Comparison of ENCODE assay signal across 28 cellular contexts in genomic region chr20:19787366-19787765, GRCh38. TPM values are rescaled to one million over a fixed set of nuclear protein-coding genes. Genes with fewer than 3 reads are reported as not detected.
"Had no signal": no experiment of that assay in that cellular context is flagged by ENCODE, and none has a peak within 500 bp of the region (broad histone marks: within the 10 kb centered on the region; RNA-seq: fewer than 3 reads in every experiment).

No MANE protein-coding gene starts in this region.

- H3K27ac ChIP-seq: hepatocyte, uterus, WERI-Rb-1 had no signal

- H3K36me3 ChIP-seq: esophagus muscularis mucosa, uterus, WERI-Rb-1 had no signal

- H3K9me3 Mint-ChIP-seq: dendritic cell treated with granulocyte-macrophage colony-stimulating factor and Interleukin-4, amounts not matched to agents 40 ng/mL and 50 ng/mL, for 4 days; natural killer cell treated with Interleukin-12 subunit alpha and Interleukin-12 subunit beta and Interleukin-15 and Interleukin-18, amount 100 ng/mL, for 72 hours; stimulated activated naive CD8-positive, alpha-beta T cell treated with anti-CD3 and anti-CD28 coated beads, Interleukin-15, Interleukin-2, amounts not matched to agents 100 ng/mL and 50 ng/mL, for 24 hours had no signal

- H3K4me3 ChIP-seq: esophagus muscularis mucosa, hepatocyte, skin epidermis, uterus had no signal

- H3K4me1 Mint-ChIP-seq: stimulated activated effector memory CD8-positive, alpha-beta T cell treated with anti-CD3 and anti-CD28 coated beads, Interleukin-12 subunit alpha, Interleukin-12 subunit beta, amount 100 ng/mL, for 72 hours had no signal

- H2AFZ ChIP-seq: hepatocyte had no signal

- H3K36me3 Mint-ChIP-seq: activated naive CD8-positive, alpha-beta T cell; natural killer cell treated with Interleukin-12 subunit alpha and Interleukin-12 subunit beta and Interleukin-15 and Interleukin-18, amount 100 ng/mL, for 72 hours; stimulated activated effector memory CD8-positive, alpha-beta T cell treated with anti-CD3 and anti-CD28 coated beads, Interleukin-12 subunit alpha, Interleukin-12 subunit beta, amount 100 ng/mL, for 72 hours had no signal

- H3K4me3 Mint-ChIP-seq: activated naive CD8-positive, alpha-beta T cell; brain; dendritic cell treated with granulocyte-macrophage colony-stimulating factor and Interleukin-4, amounts not matched to agents 40 ng/mL and 50 ng/mL, for 4 days; natural killer cell treated with Interleukin-12 subunit alpha and Interleukin-12 subunit beta and Interleukin-15 and Interleukin-18, amount 100 ng/mL, for 72 hours; stimulated activated effector memory CD8-positive, alpha-beta T cell treated with anti-CD3 and anti-CD28 coated beads, Interleukin-12 subunit alpha, Interleukin-12 subunit beta, amount 100 ng/mL, for 72 hours; stimulated activated naive CD8-positive, alpha-beta T cell treated with anti-CD3 and anti-CD28 coated beads, Interleukin-15, Interleukin-2, amounts not matched to agents 100 ng/mL and 50 ng/mL, for 24 hours; type B pancreatic cell had no signal

- DNase-seq: activated CD4-positive, alpha-beta T cell treated with anti-CD3 and anti-CD28 coated beads for 48 hours; activated CD4-positive, alpha-beta T cell treated with anti-CD3 and anti-CD28 coated beads, Interleukin-2, amount 50 U/mL, for 48 hours; activated CD8-positive, alpha-beta memory T cell treated with anti-CD3 and anti-CD28 coated beads for 24 hours; activated effector memory CD4-positive, alpha-beta T cell treated with Interleukin-2 at 50 U/mL for 16 hours; activated naive CD4-positive, alpha-beta T cell treated with Interleukin-2 at 50 U/mL for 16 hours; aorta; central memory CD4-positive, alpha-beta T cell; foreskin melanocyte; islet precursor cell; mesendoderm; stimulated activated CD4-positive, alpha-beta T cell treated with anti-CD3 and anti-CD28 coated beads, Interleukin-12 subunit alpha, Interleukin-12 subunit beta, amount 100 ng/mL, for 4 hours; stimulated activated CD4-positive, alpha-beta T cell treated with anti-CD3 and anti-CD28 coated beads, Interleukin-4, amount 100 ng/mL, for 24 hours; substantia nigra; uterus; WERI-Rb-1 had no signal

- H3K27me3 Mint-ChIP-seq: brain; dendritic cell treated with granulocyte-macrophage colony-stimulating factor and Interleukin-4, amounts not matched to agents 40 ng/mL and 50 ng/mL, for 4 days; type B pancreatic cell had no signal

- H3K4me2 ChIP-seq: hepatocyte had no signal

- ATAC-seq: activated CD4-positive, CD25-positive, alpha-beta regulatory T cell treated with anti-CD3 and anti-CD28 coated beads, Interleukin-2, amount 50 U/mL, for 24 hours; natural killer cell treated with Interleukin-12 subunit alpha and Interleukin-12 subunit beta and Interleukin-15 and Interleukin-18, amount 100 ng/mL, for 72 hours; sciatic nerve; stimulated activated effector memory CD8-positive, alpha-beta T cell treated with anti-CD3 and anti-CD28 coated beads, Interleukin-12 subunit alpha, Interleukin-12 subunit beta, amount 100 ng/mL, for 72 hours had no signal

- H3K9me3 ChIP-seq: uterus had no signal

- H3K27ac Mint-ChIP-seq: activated naive CD8-positive, alpha-beta T cell; dendritic cell treated with granulocyte-macrophage colony-stimulating factor and Interleukin-4, amounts not matched to agents 40 ng/mL and 50 ng/mL, for 4 days; natural killer cell treated with Interleukin-12 subunit alpha and Interleukin-12 subunit beta and Interleukin-15 and Interleukin-18, amount 100 ng/mL, for 72 hours; stimulated activated effector memory CD8-positive, alpha-beta T cell treated with anti-CD3 and anti-CD28 coated beads, Interleukin-12 subunit alpha, Interleukin-12 subunit beta, amount 100 ng/mL, for 72 hours; stimulated activated naive CD8-positive, alpha-beta T cell treated with anti-CD3 and anti-CD28 coated beads, Interleukin-15, Interleukin-2, amounts not matched to agents 100 ng/mL and 50 ng/mL, for 24 hours; type B pancreatic cell had no signal

- H3K27me3 ChIP-seq: esophagus muscularis mucosa, hepatocyte, uterus had no signal

RNA-seq across cellular contexts. Expression of gene RIN2, which starts 29.3 kb away (rescaled TPM):
- total RNA-seq: natural killer cell treated with Interleukin-12 subunit alpha and Interleukin-12 subunit beta and Interleukin-15 and Interleukin-18, amount 100 ng/mL, for 72 hours; T-helper 1 cell treated with Interleukin-12 subunit alpha and Interleukin-12 subunit beta and Interleukin-4 antibody, amounts not matched to agents 30 ng/mL and 1 ng/mL, for 36 hours had no signal
